7 cellular contexts compared by ENCODE assay signal in the genomic region with DNA sequence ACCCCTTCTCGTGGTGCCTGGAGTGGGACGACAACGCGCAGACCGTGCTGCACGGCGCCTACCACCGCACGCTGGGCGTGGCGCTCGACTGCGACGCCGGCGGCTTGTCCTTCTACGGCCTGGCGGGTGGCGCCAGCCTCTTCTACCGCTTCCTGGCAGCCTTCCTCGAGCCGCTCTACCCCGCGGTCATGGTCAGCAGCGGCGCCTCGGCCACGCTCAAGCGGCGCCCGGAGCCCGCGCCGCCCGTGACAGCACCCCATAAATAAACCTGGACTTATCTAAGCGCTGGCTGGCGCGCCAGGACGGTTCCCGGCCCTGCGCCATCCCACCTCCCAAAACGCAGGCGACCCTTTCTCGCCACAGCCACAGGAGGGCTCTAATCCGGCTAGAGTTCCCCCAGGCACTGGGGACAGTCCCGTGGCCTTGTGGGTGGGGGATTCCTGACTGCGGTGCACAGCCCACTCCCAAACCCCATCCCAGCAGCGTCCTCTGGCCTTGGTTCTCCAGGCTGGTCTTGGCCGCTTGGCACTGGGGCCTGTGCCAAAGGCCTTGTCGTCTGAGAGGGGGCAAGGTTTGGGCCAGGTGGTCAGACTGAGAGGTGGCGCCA. TPM values are rescaled to one million over a fixed set of nuclear protein-coding genes. Genes with fewer than 3 reads are reported as not detected.
DNase-seq lines count a peak whose midpoint lies in the region; ATAC-seq and TF ChIP-seq lines count a peak whose summit lies in the region.
"Had no signal": no experiment of that assay in that cellular context is flagged by ENCODE, and none has a peak within 500 bp of the region (broad histone marks: within the 10 kb centered on the region; RNA-seq: fewer than 3 reads in every experiment).

No MANE protein-coding gene starts in this region.

- peak; percentile 9; the same call in 1 of the 2 replicates for TF ChIP-seq CTCF in HFFc6 (IDR thresholded peaks at IDR 0.05)

- no peaks in the 10 kb centered on the region for H3K27me3 ChIP-seq in right cardiac atrium (ENCODE audit: control insufficient read depth, insufficient read depth)

- no peaks in the 10 kb centered on the region for H3K36me3 Mint-ChIP-seq in HFFc6 (ENCODE audit: low read depth)
- H3K36me3 Mint-ChIP-seq in activated CD8-positive, alpha-beta memory T cell treated with anti-CD3 and anti-CD28 coated beads, Interleukin-2, amount 10 ng/mL, durations not matched to agents 7 days and 5 days = no peaks in the 10 kb centered on the region

- H3K27ac Mint-ChIP-seq in HFFc6 = peak overlapping the region; percentile 88
- no peak overlapping the region for H3K27ac Mint-ChIP-seq in activated CD8-positive, alpha-beta memory T cell treated with anti-CD3 and anti-CD28 coated beads, Interleukin-2, amount 10 ng/mL, durations not matched to agents 7 days and 5 days

- H3K27ac ChIP-seq in right cardiac atrium (ENCODE audit: low read length) = peak overlapping the region; percentile 93
- H3K27ac ChIP-seq: epithelial cell of prostate had no signal

- H3K4me3 Mint-ChIP-seq in HFFc6 = no peak overlapping the region; the same call in 1 of the 2 replicates
- peak overlapping the region; percentile 64 for H3K4me3 Mint-ChIP-seq in activated CD8-positive, alpha-beta memory T cell treated with anti-CD3 and anti-CD28 coated beads, Interleukin-2, amount 10 ng/mL, durations not matched to agents 7 days and 5 days

- CTCF ChIA-PET in activated CD8-positive, alpha-beta memory T cell treated with anti-CD3 and anti-CD28 coated beads, Interleukin-2, amount 10 ng/mL, durations not matched to agents 7 days and 5 days (lab: Charles Lee) = interaction anchor here (0.9 to 2.3 kb wide), 5 partner anchors 8 to 124 kb away, joined by 3 to 6 read pairs (median 4); no protein-coding TSS in a partner anchor

- peak; percentile 89 for ATAC-seq in activated CD8-positive, alpha-beta memory T cell treated with anti-CD3 and anti-CD28 coated beads, Interleukin-2, amount 10 ng/mL, durations not matched to agents 7 days and 5 days
- ATAC-seq in right cardiac atrium (peak; percentile 87 to 88), HG03460 (IDR thresholded peaks at IDR 0.05; ENCODE audit: unreplicated experiment) (no peak), HG03469 (IDR thresholded peaks at IDR 0.05; ENCODE audit: unreplicated experiment) (no peak)

- H3K4me3 ChIP-seq in right cardiac atrium (ENCODE audit: low read length) = peak overlapping the region; percentile 14

- 6% methylated on average over 51 of the region's 51 CpGs for WGBS in right cardiac atrium

- H3K4me1 ChIP-seq in right cardiac atrium (ENCODE audit: control insufficient read depth, insufficient read depth, low read length) = peaks cover 5% of the 10 kb centered on the region

- intact Hi-C loops in right cardiac atrium (cut with DNase I) = no loop called here

- no peaks in the 10 kb centered on the region for H3K9me3 ChIP-seq in right cardiac atrium (ENCODE audit: control insufficient read depth, low read length)

- H3K9me3 Mint-ChIP-seq in HFFc6 = no peaks in the 10 kb centered on the region
- H3K9me3 Mint-ChIP-seq in activated CD8-positive, alpha-beta memory T cell treated with anti-CD3 and anti-CD28 coated beads, Interleukin-2, amount 10 ng/mL, durations not matched to agents 7 days and 5 days (ENCODE audit: low read depth) = no peaks in the 10 kb centered on the region

- H3K27me3 Mint-ChIP-seq in HFFc6 (ENCODE audit: insufficient read depth) = no peaks in the 10 kb centered on the region; the same call in none of the 2 replicates
- no peaks in the 10 kb centered on the region for H3K27me3 Mint-ChIP-seq in activated CD8-positive, alpha-beta memory T cell treated with anti-CD3 and anti-CD28 coated beads, Interleukin-2, amount 10 ng/mL, durations not matched to agents 7 days and 5 days

- DNase-seq in HFFc6 (no peak), right cardiac atrium (peak; percentile 86 to 94 (median 94))
- peak; percentile 69 for DNase-seq in activated CD8-positive, alpha-beta memory T cell treated with anti-CD3 and anti-CD28 coated beads, Interleukin-2, amount 10 ng/mL, durations not matched to agents 7 days and 5 days
- DNase-seq in stimulated activated naive CD4-positive, alpha-beta T cell treated with Interleukin-2 at 50 U/mL for 16 hours (lab: John Stamatoyannopoulos, UW) = peak; percentile 42

- H3K4me1 Mint-ChIP-seq in HFFc6 (ENCODE audit: low read depth) = peaks cover 34% of the 10 kb centered on the region
- peaks cover 10% of the 10 kb centered on the region for H3K4me1 Mint-ChIP-seq in activated CD8-positive, alpha-beta memory T cell treated with anti-CD3 and anti-CD28 coated beads, Interleukin-2, amount 10 ng/mL, durations not matched to agents 7 days and 5 days

RNA-seq across cellular contexts. Expression of a gene that starts 10.2 kb away (rescaled TPM):
- total RNA-seq in HFFc6 (2021; fragmentation: NEBNext Ultra II Directional; extraction: Animal tissue kit (Norgen Biotek cat#: 25700)) = 10 to 100 TPM; 13.9 to 25.0 (median 21.1) TPM
- total RNA-seq in activated CD8-positive, alpha-beta memory T cell treated with anti-CD3 and anti-CD28 coated beads, Interleukin-2, amount 10 ng/mL, durations not matched to agents 7 days and 5 days = 1 to 10 TPM; 2.3 to 3.2 TPM
- total RNA-seq in right cardiac atrium = 10 to 100 TPM; 12.7 to 21.6 (median 18.5) TPM
- 12.7 TPM for polyA plus RNA-seq in right cardiac atrium

RNA-seq across cellular contexts. Expression of a gene that starts 30.6 kb away (rescaled TPM):
- total RNA-seq in HFFc6 (2021; fragmentation: NEBNext Ultra II Directional; extraction: Animal tissue kit (Norgen Biotek cat#: 25700)) = 10 to 100 TPM; 20.3 to 24.0 (median 21.3) TPM
- 10 to 100 TPM; 16.8 to 19.1 TPM for total RNA-seq in activated CD8-positive, alpha-beta memory T cell treated with anti-CD3 and anti-CD28 coated beads, Interleukin-2, amount 10 ng/mL, durations not matched to agents 7 days and 5 days
- total RNA-seq in right cardiac atrium = 10 to 100 TPM; 22.3 to 27.5 (median 23.1) TPM
- polyA plus RNA-seq in right cardiac atrium = 22.8 TPM

RNA-seq across cellular contexts. Expression of a gene that starts 30.8 kb away (rescaled TPM):
- total RNA-seq in HFFc6 (2021; fragmentation: NEBNext Ultra II Directional; extraction: Animal tissue kit (Norgen Biotek cat#: 25700)) = 100 to 1,000 TPM; 362 to 410 (median 386) TPM
- total RNA-seq in activated CD8-positive, alpha-beta memory T cell treated with anti-CD3 and anti-CD28 coated beads, Interleukin-2, amount 10 ng/mL, durations not matched to agents 7 days and 5 days = 100 to 1,000 TPM; 188 to 210 TPM
- 100 to 1,000 TPM; 702 to 831 (median 748) TPM for total RNA-seq in right cardiac atrium
- polyA plus RNA-seq in right cardiac atrium = 2,009 TPM

RNA-seq across cellular contexts. Expression of a gene that starts 32.2 kb away (rescaled TPM):
- 10 to 100 TPM in 2 of 6 experiments, 1 to 10 TPM in 4; 9.1 to 11.7 (median 9.6) TPM for total RNA-seq in HFFc6 (2021; fragmentation: NEBNext Ultra II Directional; extraction: Animal tissue kit (Norgen Biotek cat#: 25700))
- total RNA-seq in activated CD8-positive, alpha-beta memory T cell treated with anti-CD3 and anti-CD28 coated beads, Interleukin-2, amount 10 ng/mL, durations not matched to agents 7 days and 5 days = 10 to 100 TPM; 13.5 to 14.5 TPM
- total RNA-seq in right cardiac atrium = 10 to 100 TPM in 1 of 4 donors, 1 to 10 TPM in 3; 9.4 to 10.9 (median 9.6) TPM
- polyA plus RNA-seq in right cardiac atrium = 7.7 TPM

RNA-seq across cellular contexts. Expression of a gene that starts 53.9 kb away (rescaled TPM):
- total RNA-seq in HFFc6 (2021; fragmentation: NEBNext Ultra II Directional; extraction: Animal tissue kit (Norgen Biotek cat#: 25700)) = 10 to 100 TPM; 30.4 to 41.7 (median 36.3) TPM
- 10 to 100 TPM; 65.2 to 73.1 TPM for total RNA-seq in activated CD8-positive, alpha-beta memory T cell treated with anti-CD3 and anti-CD28 coated beads, Interleukin-2, amount 10 ng/mL, durations not matched to agents 7 days and 5 days
- 10 to 100 TPM; 29.1 to 35.9 (median 33.3) TPM for total RNA-seq in right cardiac atrium
- polyA plus RNA-seq in right cardiac atrium = 37.5 TPM

Comparison
In these comparisons a context has a peak if more than half of its experiments do, and no peak if none do; other contexts are left out.
1. ATAC-seq: peak in activated CD8-positive, alpha-beta memory T cell treated with anti-CD3 and anti-CD28 coated beads, Interleukin-2, amount 10 ng/mL, durations not matched to agents 7 days and 5 days (single experiment) and right cardiac atrium (2 of 2); none in HG03460 (single experiment) and HG03469 (single experiment).